In genomic region chr17:1736348-1737281, GRCh38 we compare ENCODE assay signal across 1 cellular context.
TF ChIP-seq lines count a peak whose summit lies in the region.

No MANE protein-coding gene starts in this region.

TF ChIP-seq in GM12878, 131 proteins besides CTCF, POLR2A, EP300 and RAD21 (continued from another document):
- TF ChIP-seq, protein P1, sequence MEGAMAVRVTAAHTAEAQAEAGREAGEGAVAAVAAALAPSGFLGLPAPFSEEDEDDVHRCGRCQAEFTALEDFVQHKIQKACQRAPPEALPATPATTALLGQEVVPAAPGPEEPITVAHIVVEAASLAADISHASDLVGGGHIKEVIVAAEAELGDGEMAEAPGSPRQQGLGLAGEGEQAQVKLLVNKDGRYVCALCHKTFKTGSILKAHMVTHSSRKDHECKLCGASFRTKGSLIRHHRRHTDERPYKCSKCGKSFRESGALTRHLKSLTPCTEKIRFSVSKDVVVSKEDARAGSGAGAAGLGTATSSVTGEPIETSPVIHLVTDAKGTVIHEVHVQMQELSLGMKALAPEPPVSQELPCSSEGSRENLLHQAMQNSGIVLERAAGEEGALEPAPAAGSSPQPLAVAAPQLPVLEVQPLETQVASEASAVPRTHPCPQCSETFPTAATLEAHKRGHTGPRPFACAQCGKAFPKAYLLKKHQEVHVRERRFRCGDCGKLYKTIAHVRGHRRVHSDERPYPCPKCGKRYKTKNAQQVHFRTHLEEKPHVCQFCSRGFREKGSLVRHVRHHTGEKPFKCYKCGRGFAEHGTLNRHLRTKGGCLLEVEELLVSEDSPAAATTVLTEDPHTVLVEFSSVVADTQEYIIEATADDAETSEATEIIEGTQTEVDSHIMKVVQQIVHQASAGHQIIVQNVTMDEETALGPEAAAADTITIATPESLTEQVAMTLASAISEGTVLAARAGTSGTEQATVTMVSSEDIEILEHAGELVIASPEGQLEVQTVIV (IDR thresholded peaks at IDR 0.05; ENCODE audit: borderline replicate concordance, partially characterized antibody) = no peak
- TF ChIP-seq TCF3 (IDR thresholded peaks at IDR 0.05; ENCODE audit: borderline replicate concordance, insufficient read depth, low read depth, low read length) = no peak
- peak; percentile 95 for TF ChIP-seq SMAD1 (IDR thresholded peaks at IDR 0.05; ENCODE audit: low read depth, partially characterized antibody)
- no peak for TF ChIP-seq NFYA (IDR thresholded peaks at IDR 0.05; ENCODE audit: borderline replicate concordance, low read depth, low read length)
- TF ChIP-seq PAX8 (IDR thresholded peaks at IDR 0.05) = no peak
- peak; percentile 73 for TF ChIP-seq TCF12 (IDR thresholded peaks at IDR 0.05; ENCODE audit: low read depth, low read length)
- TF ChIP-seq NR2C2 (IDR thresholded peaks at IDR 0.05; ENCODE audit: borderline replicate concordance, control insufficient read depth, insufficient read length, low read depth) = no peak
- peak; percentile 54; the same call in 1 of the 2 replicates for TF ChIP-seq YY1 (IDR thresholded peaks at IDR 0.05; ENCODE audit: low read depth, low read length)
- TF ChIP-seq CHD2 (IDR thresholded peaks at IDR 0.05; ENCODE audit: borderline replicate concordance, low read depth, low read length) = peak; percentile 88; the same call in 1 of the 2 replicates
- TF ChIP-seq, protein P2, sequence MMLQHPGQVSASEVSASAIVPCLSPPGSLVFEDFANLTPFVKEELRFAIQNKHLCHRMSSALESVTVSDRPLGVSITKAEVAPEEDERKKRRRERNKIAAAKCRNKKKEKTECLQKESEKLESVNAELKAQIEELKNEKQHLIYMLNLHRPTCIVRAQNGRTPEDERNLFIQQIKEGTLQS (IDR thresholded peaks at IDR 0.05; ENCODE audit: borderline replicate concordance, extremely low read depth, low read depth, low read length) = no peak
- 0 out of 2 replicates have a peak, but pooled peaks have one; percentile 39 for TF ChIP-seq MTA2 (IDR thresholded peaks at IDR 0.05; ENCODE audit: low read depth)
- no peak for TF ChIP-seq EZH2 (IDR thresholded peaks at IDR 0.05; ENCODE audit: borderline replicate concordance, control insufficient read depth, low read depth, low read length)
- no peak for TF ChIP-seq ZNF622 (IDR thresholded peaks at IDR 0.05)
- no peak for TF ChIP-seq NRF1 (conservative IDR thresholded peaks at IDR 0.05; ENCODE audit: low read depth, low read length)
- no peak for TF ChIP-seq WRNIP1 (IDR thresholded peaks at IDR 0.05; ENCODE audit: borderline replicate concordance, low read depth, low read length)
TF ChIP-seq in GM12878: peak in this region for 36.
